ENCODE assay signal across 8 cellular contexts in genomic region chr1:160169553-160170399, GRCh38. TPM values are rescaled to one million over a fixed set of nuclear protein-coding genes. Genes with fewer than 3 reads are reported as not detected.
A peak's percentile ranks its signal among the peaks of the same experiment; 100 is the strongest.
DNase-seq lines count a peak whose midpoint lies in the region; ATAC-seq lines count a peak whose summit lies in the region.

No MANE protein-coding gene starts in this region.

- H3K27ac Mint-ChIP-seq in activated T-helper 2 cell treated with anti-CD3 and anti-CD28 coated beads, Interferon-gamma antibody, Interleukin-2, Interleukin-4, amounts not matched to agents 10 μg/mL and 5 μg/mL and 100 μg/mL, durations not matched to agents 14 hours and 24 hours and 36 hours = peak overlapping the region; percentile 23
- peak overlapping the region; percentile 57 for H3K27ac Mint-ChIP-seq in stimulated activated naive CD8-positive, alpha-beta T cell treated with anti-CD3 and anti-CD28 coated beads, Interleukin-15, Interleukin-2, amounts not matched to agents 100 ng/mL and 50 ng/mL, for 24 hours

- ATAC-seq in HG03558 (IDR thresholded peaks at IDR 0.05; ENCODE audit: extremely low read depth, unreplicated experiment) (peak; percentile 71), GM18517 (IDR thresholded peaks at IDR 0.05; ENCODE audit: unreplicated experiment) (no peak)

- H3K9me3 ChIP-seq in HAP-1 = no peaks in the 10 kb centered on the region

- no peaks in the 10 kb centered on the region for H3K36me3 ChIP-seq in HAP-1 (replicated peaks)

- H3K4me1 Mint-ChIP-seq in activated T-helper 2 cell treated with anti-CD3 and anti-CD28 coated beads, Interferon-gamma antibody, Interleukin-2, Interleukin-4, amounts not matched to agents 10 μg/mL and 5 μg/mL and 100 μg/mL, durations not matched to agents 14 hours and 24 hours and 36 hours (ENCODE audit: low read depth) = peaks cover 10% of the 10 kb centered on the region
- H3K4me1 Mint-ChIP-seq in stimulated activated naive CD8-positive, alpha-beta T cell treated with anti-CD3 and anti-CD28 coated beads, Interleukin-15, Interleukin-2, amounts not matched to agents 100 ng/mL and 50 ng/mL, for 24 hours (ENCODE audit: low read depth) = peaks cover 40% of the 10 kb centered on the region

- H3K4me3 ChIP-seq in HAP-1 = no peak overlapping the region

- in situ Hi-C loops in HAP-1 (cut with MboI; ENCODE audit: low sequenced_read_pairs) = no loop called here

- peaks cover 12% of the 10 kb centered on the region for H3K27me3 Mint-ChIP-seq in activated T-helper 2 cell treated with anti-CD3 and anti-CD28 coated beads, Interferon-gamma antibody, Interleukin-2, Interleukin-4, amounts not matched to agents 10 μg/mL and 5 μg/mL and 100 μg/mL, durations not matched to agents 14 hours and 24 hours and 36 hours (ENCODE audit: low read depth)
- H3K27me3 Mint-ChIP-seq in stimulated activated naive CD8-positive, alpha-beta T cell treated with anti-CD3 and anti-CD28 coated beads, Interleukin-15, Interleukin-2, amounts not matched to agents 100 ng/mL and 50 ng/mL, for 24 hours = peaks cover 19% of the 10 kb centered on the region

- no peaks in the 10 kb centered on the region for H3K4me1 ChIP-seq in HAP-1

- intact Hi-C loops in activated T-helper 2 cell treated with anti-CD3 and anti-CD28 coated beads, Interferon-gamma antibody, Interleukin-2, Interleukin-4, amounts not matched to agents 10 μg/mL and 5 μg/mL and 100 μg/mL, durations not matched to agents 14 hours and 24 hours and 36 hours (cut with micrococcal nuclease) = no loop called here

- H3K36me3 Mint-ChIP-seq in activated T-helper 2 cell treated with anti-CD3 and anti-CD28 coated beads, Interferon-gamma antibody, Interleukin-2, Interleukin-4, amounts not matched to agents 10 μg/mL and 5 μg/mL and 100 μg/mL, durations not matched to agents 14 hours and 24 hours and 36 hours (ENCODE audit: low read depth) = no peaks in the 10 kb centered on the region
- H3K36me3 Mint-ChIP-seq in stimulated activated naive CD8-positive, alpha-beta T cell treated with anti-CD3 and anti-CD28 coated beads, Interleukin-15, Interleukin-2, amounts not matched to agents 100 ng/mL and 50 ng/mL, for 24 hours (ENCODE audit: low read depth) = no peaks in the 10 kb centered on the region

- no peaks in the 10 kb centered on the region for H3K9me3 Mint-ChIP-seq in activated T-helper 2 cell treated with anti-CD3 and anti-CD28 coated beads, Interferon-gamma antibody, Interleukin-2, Interleukin-4, amounts not matched to agents 10 μg/mL and 5 μg/mL and 100 μg/mL, durations not matched to agents 14 hours and 24 hours and 36 hours
- H3K9me3 Mint-ChIP-seq in stimulated activated naive CD8-positive, alpha-beta T cell treated with anti-CD3 and anti-CD28 coated beads, Interleukin-15, Interleukin-2, amounts not matched to agents 100 ng/mL and 50 ng/mL, for 24 hours = no peaks in the 10 kb centered on the region

- H3K27me3 ChIP-seq in HAP-1 (ENCODE audit: low read depth) = peaks cover 5% of the 10 kb centered on the region; the same call in 1 of the 2 replicates

- peak in 2 of 3 donors; percentile 9 to 33 for DNase-seq in stimulated activated CD4-positive, alpha-beta T cell treated with anti-CD3 and anti-CD28 coated beads, Interleukin-12 subunit alpha, Interleukin-12 subunit beta, amount 100 ng/mL, for 48 hours (ENCODE audit: low read depth in 2 of 3, low spot score in 1 of 3)
- no peak for DNase-seq in stimulated activated CD4-positive, alpha-beta T cell treated with anti-CD3 and anti-CD28 coated beads, Interleukin-4, amount 100 ng/mL, for 1 hour
- DNase-seq in activated T-helper 2 cell treated with anti-CD3 and anti-CD28 coated beads, Interferon-gamma antibody, Interleukin-2, Interleukin-4, amounts not matched to agents 10 μg/mL and 5 μg/mL and 100 μg/mL, durations not matched to agents 14 hours and 24 hours and 36 hours (ENCODE audit: low spot score) = no peak
- DNase-seq in HAP-1 (ENCODE audit: low spot score in 2 of 2) = no peak
- DNase-seq in activated naive CD4-positive, alpha-beta T cell (lab: John Stamatoyannopoulos, UW) = no peak

- no peak overlapping the region for H3K4me3 Mint-ChIP-seq in activated T-helper 2 cell treated with anti-CD3 and anti-CD28 coated beads, Interferon-gamma antibody, Interleukin-2, Interleukin-4, amounts not matched to agents 10 μg/mL and 5 μg/mL and 100 μg/mL, durations not matched to agents 14 hours and 24 hours and 36 hours (ENCODE audit: low read depth)
- H3K4me3 Mint-ChIP-seq in stimulated activated naive CD8-positive, alpha-beta T cell treated with anti-CD3 and anti-CD28 coated beads, Interleukin-15, Interleukin-2, amounts not matched to agents 100 ng/mL and 50 ng/mL, for 24 hours = peak overlapping the region; percentile 1

RNA-seq across cellular contexts. Expression of gene ATP1A4, which starts 18.4 kb away (rescaled TPM):
- total RNA-seq in activated T-helper 2 cell treated with anti-CD3 and anti-CD28 coated beads, Interferon-gamma antibody, Interleukin-2, Interleukin-4, amounts not matched to agents 10 μg/mL and 5 μg/mL and 100 μg/mL, durations not matched to agents 14 hours and 24 hours and 36 hours = 0.41 and 0.55 TPM in 2 replicates

RNA-seq across cellular contexts. Expression of gene CASQ1, which starts 20.6 kb away (rescaled TPM):
- 0.30 and 0.37 TPM in 2 replicates for total RNA-seq in activated T-helper 2 cell treated with anti-CD3 and anti-CD28 coated beads, Interferon-gamma antibody, Interleukin-2, Interleukin-4, amounts not matched to agents 10 μg/mL and 5 μg/mL and 100 μg/mL, durations not matched to agents 14 hours and 24 hours and 36 hours

RNA-seq across cellular contexts. Expression of gene PEA15, which starts 35.4 kb away (rescaled TPM):
- total RNA-seq in activated T-helper 2 cell treated with anti-CD3 and anti-CD28 coated beads, Interferon-gamma antibody, Interleukin-2, Interleukin-4, amounts not matched to agents 10 μg/mL and 5 μg/mL and 100 μg/mL, durations not matched to agents 14 hours and 24 hours and 36 hours = 61.0 and 61.7 TPM in 2 replicates

RNA-seq across cellular contexts. Expression of gene ATP1A2, which starts 54.2 kb away (rescaled TPM):
- total RNA-seq in activated T-helper 2 cell treated with anti-CD3 and anti-CD28 coated beads, Interferon-gamma antibody, Interleukin-2, Interleukin-4, amounts not matched to agents 10 μg/mL and 5 μg/mL and 100 μg/mL, durations not matched to agents 14 hours and 24 hours and 36 hours = not detected in 2 replicates

Comparison
In these comparisons a context has a peak if more than half of its experiments do, and no peak if none do; other contexts are left out.
1. DNase-seq: peak in stimulated activated CD4-positive, alpha-beta T cell treated with anti-CD3 and anti-CD28 coated beads, Interleukin-12 subunit alpha, Interleukin-12 subunit beta, amount 100 ng/mL, for 48 hours (2 of 3); none in stimulated activated CD4-positive, alpha-beta T cell treated with anti-CD3 and anti-CD28 coated beads, Interleukin-4, amount 100 ng/mL, for 1 hour (single experiment), activated T-helper 2 cell treated with anti-CD3 and anti-CD28 coated beads, Interferon-gamma antibody, Interleukin-2, Interleukin-4, amounts not matched to agents 10 μg/mL and 5 μg/mL and 100 μg/mL, durations not matched to agents 14 hours and 24 hours and 36 hours (single experiment), HAP-1 (0 of 2) and activated naive CD4-positive, alpha-beta T cell (0 of 4).